ENCODE assay signal across 8 cellular contexts in the genomic region with DNA sequence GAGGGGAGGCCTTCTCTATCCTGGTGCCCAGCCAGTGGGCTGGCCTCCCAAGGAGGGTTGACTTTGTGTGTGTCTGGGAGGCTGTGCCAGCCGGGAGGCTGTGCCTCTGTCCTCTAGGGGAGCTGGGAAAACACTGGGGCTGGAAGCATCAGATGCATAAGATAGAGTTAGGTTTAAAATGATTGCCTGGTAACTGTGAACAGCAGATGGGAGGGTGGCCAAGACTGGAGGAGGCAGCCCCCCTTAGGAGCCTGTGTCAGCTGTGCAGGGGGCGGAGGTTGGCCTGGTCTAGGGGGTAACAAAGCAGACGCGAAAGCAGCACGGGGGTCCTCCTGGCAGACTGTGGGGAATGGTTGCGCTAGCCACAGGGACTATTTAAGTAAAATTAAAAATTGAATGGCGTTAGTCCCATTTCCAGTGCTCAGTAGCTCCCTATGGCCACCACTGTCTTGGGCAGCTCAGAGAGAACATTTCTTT. TPM values are rescaled to one million over a fixed set of nuclear protein-coding genes. Genes with fewer than 3 reads are reported as not detected.
DNase-seq lines count a peak whose midpoint lies in the region.

No MANE protein-coding gene starts in this region.

- H3K27ac ChIP-seq in SJCRH30: peak overlapping the region; percentile 21; the same call in 1 of the 2 replicates

- peak overlapping the region; percentile 87 for H3K4me3 ChIP-seq in SJCRH30

- DNase-seq in NCI-H446 (lab: John Stamatoyannopoulos, UW): peak; percentile 8 to 33
- DNase-seq in NCI-H446 treated with DMSO at 0.1 percent for 48 hours (lab: John Stamatoyannopoulos, UW): no peak
- peak; percentile 21 to 42 for DNase-seq in SJCRH30
- peak; percentile 41 for DNase-seq in fibroblast of gingiva (ENCODE audit: low read depth)
- DNase-seq in pons (ENCODE audit: low spot score): peak; percentile 36
- no peak for DNase-seq in activated CD8-positive, alpha-beta memory T cell treated with anti-CD3 and anti-CD28 coated beads, Interleukin-2, amount 50 U/mL, for 48 hours
- no peak for DNase-seq in occipital lobe (lab: John Stamatoyannopoulos, UW)
- no peak for DNase-seq in stimulated activated CD4-positive, alpha-beta T cell treated with anti-CD3 and anti-CD28 coated beads, Interleukin-12 subunit alpha, Interleukin-12 subunit beta, amount 100 ng/mL, for 4 hours

- H3K27me3 ChIP-seq in SJCRH30: no peaks in the 10 kb centered on the region

- 0 out of 2 replicates have a peak, but pooled peaks cover 2% of the 10 kb centered on the region for H3K9me3 ChIP-seq in SJCRH30 (replicated peaks)

- no peaks in the 10 kb centered on the region for H3K4me1 ChIP-seq in SJCRH30

- peaks cover 37% of the 10 kb centered on the region for H3K36me3 ChIP-seq in SJCRH30

RNA-seq across cellular contexts. Expression of a gene that starts 1.3 kb away (rescaled TPM):
- 48.8 and 53.2 TPM in 2 replicates for total RNA-seq in SJCRH30 (2014; rRNA removed; shearing (Covaris generic))
- 23.4 TPM for total RNA-seq in occipital lobe

RNA-seq across cellular contexts. Expression of a gene that starts 16.6 kb away (rescaled TPM):
- total RNA-seq in SJCRH30 (2014; rRNA removed; shearing (Covaris generic)): 113 and 121 TPM in 2 replicates
- total RNA-seq in occipital lobe: 10.0 TPM

RNA-seq across cellular contexts. Expression of a gene that starts 31.3 kb away (rescaled TPM):
- total RNA-seq in SJCRH30 (2014; rRNA removed; shearing (Covaris generic)): 4.3 and 5.1 TPM in 2 replicates
- 8.0 TPM for total RNA-seq in occipital lobe

Comparison
In these comparisons a context has a peak if more than half of its experiments do, and no peak if none do; other contexts are left out.
1. DNase-seq: peak in NCI-H446 (2 of 2), SJCRH30 (2 of 2), fibroblast of gingiva (single experiment) and pons (single experiment); none in NCI-H446 treated with DMSO at 0.1 percent for 48 hours (single experiment), activated CD8-positive, alpha-beta memory T cell treated with anti-CD3 and anti-CD28 coated beads, Interleukin-2, amount 50 U/mL, for 48 hours (single experiment), occipital lobe (single experiment) and stimulated activated CD4-positive, alpha-beta T cell treated with anti-CD3 and anti-CD28 coated beads, Interleukin-12 subunit alpha, Interleukin-12 subunit beta, amount 100 ng/mL, for 4 hours (single experiment).
2. RNA of a gene that starts 16.6 kb away (total RNA-seq): 113 to 121 TPM in SJCRH30; 10.0 TPM in occipital lobe (single experiment); every median in the first group is over 10 times any median in the second.